Comparison of ENCODE assay signal across 27 cellular contexts in the genomic region with DNA sequence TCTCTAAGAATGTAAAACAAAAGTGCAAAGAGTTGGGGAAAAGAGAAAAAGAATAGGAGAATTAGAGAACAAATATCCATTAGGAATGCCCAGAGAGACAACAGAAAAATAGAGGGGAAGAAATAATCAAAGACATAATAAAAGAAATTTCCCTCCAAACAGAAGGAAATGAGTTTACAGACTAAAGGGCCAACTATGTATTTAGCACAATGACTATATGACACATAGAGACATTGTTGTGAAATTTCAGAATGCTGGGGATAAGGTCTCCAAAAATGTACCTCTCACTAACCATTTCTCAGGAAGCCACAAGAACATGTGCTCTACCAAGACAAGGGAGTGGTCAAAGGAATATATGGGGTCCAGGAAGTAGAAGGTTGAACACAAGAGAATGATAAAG.
"Had no signal": no experiment of that assay in that cellular context is flagged by ENCODE, and none has a peak within 500 bp of the region (broad histone marks: within the 10 kb centered on the region; RNA-seq: fewer than 3 reads in every experiment).

No MANE protein-coding gene starts in this region.

- H3K27ac ChIP-seq: adrenal gland, breast epithelium, cardiac muscle cell, colonic mucosa had no signal

- DNase-seq: activated CD4-positive, alpha-beta memory T cell treated with anti-CD3 and anti-CD28 coated beads for 36 hours; activated CD4-positive, alpha-beta T cell treated with anti-CD3 and anti-CD28 coated beads for 36 hours; activated CD4-positive, alpha-beta T cell treated with anti-CD3 and anti-CD28 coated beads, Interleukin-2, amount 10 ng/mL, durations not matched to agents 24 days and 14 days; activated CD4-positive, CD25-positive, alpha-beta regulatory T cell; activated CD4-positive, CD25-positive, alpha-beta regulatory T cell treated with anti-CD3 and anti-CD28 coated beads, Interleukin-2, amount 50 U/mL, for 72 hours; activated CD8-positive, alpha-beta memory T cell treated with anti-CD3 and anti-CD28 coated beads, Interleukin-2, amount 10 ng/mL, durations not matched to agents 7 days and 5 days; activated CD8-positive, alpha-beta memory T cell treated with anti-CD3 and anti-CD28 coated beads, Interleukin-2, amount 50 U/mL, for 4 hours; activated CD8-positive, alpha-beta T cell treated with anti-CD3 and anti-CD28 coated beads, Interleukin-2, amount 10 ng/mL, durations not matched to agents 7 days and 5 days; activated effector memory CD4-positive, alpha-beta T cell treated with anti-CD3 and anti-CD28 coated beads, Interleukin-2, amount 50 U/mL, for 16 hours; activated naive CD4-positive, alpha-beta T cell treated with anti-CD3 and anti-CD28 coated beads, Interleukin-2, amount 50 U/mL, for 16 hours; activated T-cell treated with anti-CD3 and anti-CD28 coated beads, Interleukin-2, amount 50 U/mL, for 1 hour; activated T-cell treated with anti-CD3 and anti-CD28 coated beads, Interleukin-2, amount 50 U/mL, for 48 hours; adrenal gland; amygdala; aorta; central memory CD4-positive, alpha-beta T cell; cerebellar nuclear complex; colonic mucosa; effector memory CD4-positive, alpha-beta T cell; endodermal cell; foreskin fibroblast; head of caudate nucleus; T-helper 2 cell had no signal

- H3K9me3 ChIP-seq: adrenal gland, colonic mucosa had no signal

- H3K27me3 ChIP-seq: adrenal gland, cardiac muscle cell, colonic mucosa had no signal

- H3K4me3 ChIP-seq: adrenal gland, breast epithelium, cardiac muscle cell, colonic mucosa had no signal

- H3K4me1 ChIP-seq: adrenal gland, breast epithelium, colonic mucosa had no signal

- FAIRE-seq: frontal cortex had no signal

- ATAC-seq: activated CD4-positive, alpha-beta T cell treated with anti-CD3 and anti-CD28 coated beads for 36 hours; activated CD8-positive, alpha-beta memory T cell treated with anti-CD3 and anti-CD28 coated beads, Interleukin-2, amount 10 ng/mL, durations not matched to agents 7 days and 5 days; activated CD8-positive, alpha-beta T cell treated with anti-CD3 and anti-CD28 coated beads, Interleukin-2, amount 10 ng/mL, durations not matched to agents 7 days and 5 days; esophagus mucosa had no signal

- H3K36me3 ChIP-seq: adrenal gland, breast epithelium, cardiac muscle cell, colonic mucosa had no signal
